ENCODE assay signal across 15 cellular contexts in genomic region chr18:75475228-75475627, GRCh38. TPM values are rescaled to one million over a fixed set of nuclear protein-coding genes. Genes with fewer than 3 reads are reported as not detected.
DNase-seq lines count a peak whose midpoint lies in the region; ATAC-seq and TF ChIP-seq lines count a peak whose summit lies in the region.
"Had no signal": no experiment of that assay in that cellular context is flagged by ENCODE, and none has a peak within 500 bp of the region (broad histone marks: within the 10 kb centered on the region; RNA-seq: fewer than 3 reads in every experiment).

No MANE protein-coding gene starts in this region.

- no peaks in the 10 kb centered on the region for H3K27me3 ChIP-seq in thyroid gland
- H3K27me3 ChIP-seq: colonic mucosa had no signal

- H3K36me3 Mint-ChIP-seq in mesothelial cell of epicardium, result peaks cover under 1% of the 10 kb centered on the region
- H3K36me3 Mint-ChIP-seq: CD4-positive, CD25-positive, alpha-beta regulatory T cell had no signal

- 44 to 46% methylated on average over 2 of the region's 2 CpGs for WGBS in thyroid gland, 2 donors

- H3K4me1 Mint-ChIP-seq in mesothelial cell of epicardium, result peaks cover 30% of the 10 kb centered on the region
- H3K4me1 Mint-ChIP-seq: CD4-positive, CD25-positive, alpha-beta regulatory T cell had no signal

- H3K9me3 Mint-ChIP-seq in mesothelial cell of epicardium, result peaks cover 1% of the 10 kb centered on the region

- no peaks in the 10 kb centered on the region for H3K27me3 Mint-ChIP-seq in mesothelial cell of epicardium (ENCODE audit: low read depth)

- no peak for ATAC-seq in left lobe of liver

- DNase-seq in AG08396 (ENCODE audit: low spot score), result peak; percentile 56
- peak; percentile 49 for DNase-seq in HT1080 (ENCODE audit: low read depth)
- peak; percentile 86 to 90 for DNase-seq in cardiac fibroblast (ENCODE audit: low read depth in 2 of 2)
- no peak for DNase-seq in mesothelial cell of epicardium (ENCODE audit: low spot score in 2 of 2, unreplicated experiment in 2 of 2)
- DNase-seq in left lobe of liver (ENCODE audit: low spot score), result no peak
- DNase-seq in T1000 (lab: John Stamatoyannopoulos, UW), result no peak
- no peak for DNase-seq in thyroid gland
- DNase-seq in NCI-H1092 (lab: John Stamatoyannopoulos, UW), result no peak
- DNase-seq: CD4-positive, CD25-positive, alpha-beta regulatory T cell; colonic mucosa; head of caudate nucleus; MM.1S; NCI-H2227 treated with DMSO at 0.1 percent for 48 hours; occipital lobe had no signal

- H3K4me3 Mint-ChIP-seq in mesothelial cell of epicardium, result no peak overlapping the region
- H3K4me3 Mint-ChIP-seq: CD4-positive, CD25-positive, alpha-beta regulatory T cell had no signal

- TF ChIP-seq CTCF in cardiac fibroblast (IDR thresholded peaks at IDR 0.05; ENCODE audit: low read depth, low read length), result no peak
- no peak for TF ChIP-seq CTCF in mesothelial cell of epicardium (IDR thresholded peaks at IDR 0.05; ENCODE audit: unreplicated experiment)
- no peak for TF ChIP-seq CTCF in thyroid gland (IDR thresholded peaks at IDR 0.05)

- intact Hi-C loops in thyroid gland (cut with DNase I), result no loop called here

- H3K4me3 ChIP-seq in cardiac fibroblast (replicated peaks in 1 of 2; ENCODE audit: low read depth in 2 of 2, low read length in 2 of 2), result no peak overlapping the region
- no peak overlapping the region for H3K4me3 ChIP-seq in thyroid gland (replicated peaks in 1 of 3)
- H3K4me3 ChIP-seq: colonic mucosa, lung had no signal

- H3K27ac Mint-ChIP-seq in mesothelial cell of epicardium, result peak overlapping the region; percentile 36
- H3K27ac Mint-ChIP-seq: CD4-positive, CD25-positive, alpha-beta regulatory T cell had no signal

- peaks cover 0 to 7% of the 10 kb centered on the region in 2 donors for H3K4me1 ChIP-seq in thyroid gland
- H3K4me1 ChIP-seq: colonic mucosa had no signal

- no peaks in the 10 kb centered on the region for H3K9me3 ChIP-seq in thyroid gland
- H3K9me3 ChIP-seq: colonic mucosa had no signal

- H3K27ac ChIP-seq in thyroid gland, result no peak overlapping the region
- H3K27ac ChIP-seq: colonic mucosa had no signal

- no peaks in the 10 kb centered on the region for H3K36me3 ChIP-seq in thyroid gland
- H3K36me3 ChIP-seq: colonic mucosa had no signal

- no peak for TF ChIP-seq POLR2A in thyroid gland (IDR thresholded peaks at IDR 0.05)

RNA-seq across cellular contexts. Expression of gene SMIM21, which starts 47.7 kb away (rescaled TPM):
- total RNA-seq in HT1080 (2014; rRNA removed; shearing (Covaris generic)), result not detected in 2 replicates
- not detected in 2 replicates for polyA plus RNA-seq in HT1080 (2015; cell fraction: cytosol; rRNA removed)
- not detected in 2 replicates for polyA plus RNA-seq in HT1080 (2015; cell fraction: nucleus; rRNA removed)
- not detected in 3 replicates for total RNA-seq in mesothelial cell of epicardium
- total RNA-seq in left lobe of liver, result not detected
- total RNA-seq in thyroid gland, result not detected
- total RNA-seq: CD4-positive, CD25-positive, alpha-beta regulatory T cell; colonic mucosa; lung; occipital lobe had no signal
- polyA plus RNA-seq: CD4-positive, CD25-positive, alpha-beta regulatory T cell; lung had no signal

Comparison
In these comparisons a context has a peak if more than half of its experiments do, and no peak if none do; other contexts are left out.
1. DNase-seq: peak in AG08396 (single experiment), HT1080 (single experiment) and cardiac fibroblast (2 of 2); none in mesothelial cell of epicardium (0 of 2), left lobe of liver (single experiment), T1000 (single experiment), thyroid gland (0 of 2) and NCI-H1092 (single experiment).